ENCODE assay signal across 17 cellular contexts in the genomic region with DNA sequence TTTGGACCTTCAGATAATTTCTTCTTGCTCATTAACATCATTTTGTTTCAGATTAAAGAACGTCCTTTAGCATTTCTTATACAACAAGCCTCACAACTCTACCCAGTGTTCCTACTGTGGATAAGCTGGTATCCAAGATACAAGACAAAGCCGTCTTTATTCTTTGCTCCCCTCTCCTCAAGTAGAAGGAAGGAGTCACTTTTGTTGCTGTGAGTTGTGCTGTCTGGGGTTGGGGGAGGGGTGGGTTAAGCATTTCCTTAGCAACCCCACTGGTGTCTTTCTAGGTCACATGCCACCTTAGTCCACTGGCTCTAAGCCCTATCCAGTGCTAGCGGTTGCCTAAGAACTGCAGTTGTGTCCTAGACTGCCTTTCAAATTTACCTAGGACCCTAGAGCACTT.
"Had no signal": no experiment of that assay in that cellular context is flagged by ENCODE, and none has a peak within 500 bp of the region (broad histone marks: within the 10 kb centered on the region; RNA-seq: fewer than 3 reads in every experiment).

No MANE protein-coding gene starts in this region.

- H3K27me3 ChIP-seq: esophagus squamous epithelium, hepatocyte, pancreas had no signal

- H3K4me2 ChIP-seq: hepatocyte had no signal

- H3K36me3 ChIP-seq: esophagus squamous epithelium, pancreas had no signal

- H3K4me3 ChIP-seq: esophagus squamous epithelium, hepatocyte, lung, pancreas had no signal

- H2AFZ ChIP-seq: hepatocyte had no signal

- H3K27ac ChIP-seq: esophagus squamous epithelium, hepatocyte, pancreas had no signal

- H3K4me1 ChIP-seq: esophagus squamous epithelium had no signal

- DNase-seq: effector memory CD8-positive, alpha-beta T cell; esophagus squamous epithelium; foreskin fibroblast; head of caudate nucleus; left colon; left ventricle myocardium superior; mesenchymal stem cell; naive thymus-derived CD4-positive, alpha-beta T cell; nephron progenitor cell; nucleus accumbens; pancreas; small intestine; stimulated activated CD4-positive, alpha-beta T cell treated with anti-CD3 and anti-CD28 coated beads, Interleukin-12 subunit alpha, Interleukin-12 subunit beta, amount 100 ng/mL, for 4 hours; stimulated activated naive CD4-positive, alpha-beta T cell treated with Interleukin-2 at 50 U/mL for 16 hours; trophoblast cell had no signal

- H3K9me3 ChIP-seq: esophagus squamous epithelium, pancreas had no signal
